19 cellular contexts compared by ENCODE assay signal in genomic region chr7:74220229-74220628, GRCh38. TPM values are rescaled to one million over a fixed set of nuclear protein-coding genes. Genes with fewer than 3 reads are reported as not detected.
DNase-seq lines count a peak whose midpoint lies in the region; ATAC-seq, FAIRE-seq and TF ChIP-seq lines count a peak whose summit lies in the region.
"Had no signal": no experiment of that assay in that cellular context is flagged by ENCODE, and none has a peak within 500 bp of the region (broad histone marks: within the 10 kb centered on the region; RNA-seq: fewer than 3 reads in every experiment).

No MANE protein-coding gene starts in this region.

- dilution Hi-C loops in mammary epithelial cell (cut with HindIII; ENCODE audit: low sequenced_read_pairs), result no loop called here

- no peaks in the 10 kb centered on the region for H3K9me1 ChIP-seq in K562 (ENCODE audit: control insufficient read depth, insufficient read depth, low read length)

- CTCF ChIA-PET in K562 (lab: Yijun Ruan, JAX; ENCODE audit: low intra/inter-chr PET ratio), result no interaction called here
- CTCF ChIA-PET in mammary epithelial cell (lab: Charles Lee; ENCODE audit: low non-redundant PET), result interaction anchor here (0.5 kb wide), 1 partner anchor 14 kb away, joined by 3 read pairs; no protein-coding TSS in a partner anchor
- CTCF ChIA-PET in A673 (lab: Charles Lee), result interaction anchor here (0.6 kb wide), 1 partner anchor 89 kb away, joined by 4 read pairs; no protein-coding TSS in a partner anchor

- no peaks in the 10 kb centered on the region for H3K27me3 ChIP-seq in heart left ventricle
- no peaks in the 10 kb centered on the region for H3K27me3 ChIP-seq in Karpas-422 (ENCODE audit: low read length)
- H3K27me3 ChIP-seq in K562 (ENCODE audit: control insufficient read depth in 2 of 2, insufficient read depth in 2 of 2, low read length in 2 of 2), result no peaks in the 10 kb centered on the region
- no peaks in the 10 kb centered on the region for H3K27me3 ChIP-seq in mammary epithelial cell (ENCODE audit: insufficient read depth, low read length)
- H3K27me3 ChIP-seq in smooth muscle cell (ENCODE audit: low read depth), result no peaks in the 10 kb centered on the region
- H3K27me3 ChIP-seq in Peyer's patch, result no peaks in the 10 kb centered on the region
- no peaks in the 10 kb centered on the region for H3K27me3 ChIP-seq in A673 (replicated peaks; ENCODE audit: insufficient read depth, low read depth, low read length, poor library complexity)
- H3K27me3 ChIP-seq: MG63 had no signal

- no peak for TF ChIP-seq EP300 in K562 (IDR thresholded peaks at IDR 0.05; ENCODE audit: low read length)

- no peak for TF ChIP-seq CTCF in heart left ventricle (IDR thresholded peaks at IDR 0.05)
- no peak for TF ChIP-seq CTCF in K562 (IDR thresholded peaks at IDR 0.05 in 2 of 3, conservative IDR thresholded peaks at IDR 0.05 in 1 of 3; ENCODE audit: insufficient read depth in 2 of 3, low read depth in 1 of 3, low read length in 3 of 3)
- TF ChIP-seq CTCF in mammary epithelial cell (conservative IDR thresholded peaks at IDR 0.05 in 1 of 2, IDR thresholded peaks at IDR 0.05 in 1 of 2; ENCODE audit: extremely low read depth in 1 of 2, insufficient read depth in 1 of 2, low read depth in 1 of 2, low read length in 2 of 2), result no peak
- TF ChIP-seq CTCF in smooth muscle cell (IDR thresholded peaks at IDR 0.05; ENCODE audit: borderline replicate concordance, insufficient read depth, poor library complexity, severe bottlenecking), result no peak
- no peak for TF ChIP-seq CTCF in Peyer's patch (IDR thresholded peaks at IDR 0.05)
- TF ChIP-seq CTCF in A673 (conservative IDR thresholded peaks at IDR 0.05; ENCODE audit: low read depth, low read length), result no peak

- DNase-seq in Right ventricle myocardium inferior (ENCODE audit: missing footprints), result peak; percentile 16
- no peak for DNase-seq in heart left ventricle
- no peak for DNase-seq in Karpas-422
- DNase-seq in K562 (ENCODE audit: extremely low read depth in 1 of 4, low spot score in 3 of 4), result no peak
- no peak for DNase-seq in mammary epithelial cell
- DNase-seq in smooth muscle cell (lab: John Stamatoyannopoulos, UW; ENCODE audit: unreplicated experiment), result no peak
- DNase-seq in Peyer's patch, result no peak
- no peak for DNase-seq in A673 (ENCODE audit: low spot score)
- DNase-seq: activated CD4-positive, alpha-beta T cell treated with anti-CD3 and anti-CD28 coated beads, Interleukin-2, amount 50 U/mL, for 1 hour; CD8-positive, alpha-beta T cell; central memory CD4-positive, alpha-beta T cell; MG63; naive thymus-derived CD8-positive, alpha-beta T cell; NCI-H1694; RPMI8226; T-cell had no signal

- H4K20me1 ChIP-seq in Karpas-422 (ENCODE audit: insufficient read depth, low read depth, low read length), result no peaks in the 10 kb centered on the region
- H4K20me1 ChIP-seq in K562 (replicated peaks; ENCODE audit: control insufficient read depth, insufficient read depth, low read length), result no peaks in the 10 kb centered on the region; the same call in 1 of the 2 replicates
- H4K20me1 ChIP-seq in mammary epithelial cell (ENCODE audit: insufficient read depth, low read length), result no peaks in the 10 kb centered on the region
- no peaks in the 10 kb centered on the region for H4K20me1 ChIP-seq in smooth muscle cell (ENCODE audit: low read depth)

- H3K27ac ChIP-seq in heart left ventricle, result no peak overlapping the region
- H3K27ac ChIP-seq in Karpas-422 (ENCODE audit: low read length), result peak overlapping the region; percentile 65; the same call in 1 of the 2 replicates
- no peak overlapping the region for H3K27ac ChIP-seq in K562 (ENCODE audit: extremely low read depth, low read depth, low read length)
- H3K27ac ChIP-seq in mammary epithelial cell (ENCODE audit: insufficient read depth, low read depth, low read length), result no peak overlapping the region
- H3K27ac ChIP-seq in smooth muscle cell (ENCODE audit: low read depth), result no peak overlapping the region
- no peak overlapping the region for H3K27ac ChIP-seq in Peyer's patch
- no peak overlapping the region for H3K27ac ChIP-seq in A673 (ENCODE audit: low read depth, low read length, poor library complexity, severe bottlenecking)

- no peaks in the 10 kb centered on the region for H3K9me2 ChIP-seq in Karpas-422 (replicated peaks; ENCODE audit: insufficient read depth, low read length)

- BruUV-seq in K562 (replicated peaks; lab: Mats Ljungman, UMichigan), result no TSS peak
- no TSS peak for BruUV-seq in mammary epithelial cell (replicated peaks; lab: Mats Ljungman, UMichigan)
- no TSS peak for BruUV-seq in A673 (replicated peaks; lab: Mats Ljungman, UMichigan)

- TF ChIP-seq POLR2A in heart left ventricle (IDR thresholded peaks at IDR 0.05) (no peak), K562 (conservative IDR thresholded peaks at IDR 0.05) (no peak), Peyer's patch (IDR thresholded peaks at IDR 0.05) (no peak)

- H3F3A ChIP-seq in smooth muscle cell (ENCODE audit: low read depth), result no peaks in the 10 kb centered on the region

- H3K79me2 ChIP-seq in Karpas-422 (ENCODE audit: low read length) (no peaks in the 10 kb centered on the region), K562 (ENCODE audit: control insufficient read depth, insufficient read depth, low read length) (no peaks in the 10 kb centered on the region), mammary epithelial cell (ENCODE audit: insufficient read depth, low read length) (no peaks in the 10 kb centered on the region), smooth muscle cell (ENCODE audit: low read depth) (no peaks in the 10 kb centered on the region)

- H3K9ac ChIP-seq in Karpas-422 (ENCODE audit: low read length) (peak overlapping the region; percentile 26; the same call in 1 of the 2 replicates), K562 (ENCODE audit: insufficient read depth in 1 of 2, low read depth in 2 of 2, low read length in 2 of 2) (no peak overlapping the region; a peak in 1 of 4 replicates), mammary epithelial cell (ENCODE audit: insufficient read depth, low read length) (no peak overlapping the region), smooth muscle cell (ENCODE audit: low read depth) (no peak overlapping the region)

- H3K36me3 ChIP-seq in heart left ventricle (peaks cover 0 to 23% (median 0%) of the 10 kb centered on the region in 9 donors), Karpas-422 (ENCODE audit: insufficient read depth, low read length) (no peaks in the 10 kb centered on the region; the same call in 1 of the 2 replicates), K562 (ENCODE audit: control insufficient read depth, insufficient read depth, low read length) (peaks cover 8% of the 10 kb centered on the region; the same call in 1 of the 3 replicates), mammary epithelial cell (ENCODE audit: insufficient read depth, low read length) (no peaks in the 10 kb centered on the region), smooth muscle cell (ENCODE audit: low read depth) (no peaks in the 10 kb centered on the region), Peyer's patch (no peaks in the 10 kb centered on the region), A673 (ENCODE audit: insufficient read depth, low read length, poor library complexity, severe bottlenecking) (no peaks in the 10 kb centered on the region)
- H3K36me3 ChIP-seq: MG63 had no signal

- no peak overlapping the region for H3K4me2 ChIP-seq in Karpas-422 (ENCODE audit: low read depth, low read length, poor library complexity, severe bottlenecking)
- H3K4me2 ChIP-seq in K562 (ENCODE audit: insufficient read depth, low read length), result no peak overlapping the region
- H3K4me2 ChIP-seq in mammary epithelial cell (ENCODE audit: insufficient read depth, low read depth, low read length), result no peak overlapping the region
- no peak overlapping the region for H3K4me2 ChIP-seq in smooth muscle cell

- 78 to 100% (median 81%) methylated on average over 2 to 9 of the region's 9 CpGs for WGBS in heart left ventricle, 4 donors
- 55% methylated on average over 9 of the region's 9 CpGs for WGBS in K562 (ENCODE audit: insufficient coverage, low coverage, missing lambda C conversion rate)
- 92% methylated on average over 7 of the region's 9 CpGs for WGBS in mammary epithelial cell (ENCODE audit: low coverage, missing lambda C conversion rate)
- 92% methylated on average over 9 of the region's 9 CpGs for WGBS in smooth muscle cell (ENCODE audit: low lambda C conversion rate)

- TF ChIP-seq RAD21 in K562 (CRISPR knock-in tag; conservative IDR thresholded peaks at IDR 0.05 in 1 of 2, IDR thresholded peaks at IDR 0.05 in 1 of 2), result no peak

- H2AFZ ChIP-seq in Karpas-422 (ENCODE audit: low read length) (no peak overlapping the region), K562 (ENCODE audit: low read depth, low read length) (no peak overlapping the region), mammary epithelial cell (ENCODE audit: low read depth, low read length) (no peak overlapping the region), smooth muscle cell (ENCODE audit: low read depth) (no peak overlapping the region)

- ATAC-seq in Right ventricle myocardium inferior (no peak), heart left ventricle (no peak), K562 (peak; percentile 35)
- ATAC-seq: CD8-positive, alpha-beta T cell; naive thymus-derived CD8-positive, alpha-beta T cell; T-cell had no signal

- H3K4me3 ChIP-seq in heart left ventricle (no peak overlapping the region), Karpas-422 (ENCODE audit: low read length) (no peak overlapping the region), K562 (no peak overlapping the region), mammary epithelial cell (replicated peaks in 1 of 3; ENCODE audit: insufficient read depth in 1 of 3, low read depth in 2 of 3, low read length in 3 of 3) (no peak overlapping the region), smooth muscle cell (no peak overlapping the region), Peyer's patch (no peak overlapping the region), A673 (ENCODE audit: low read depth, low read length, poor library complexity, severe bottlenecking) (no peak overlapping the region)
- H3K4me3 ChIP-seq: MG63 had no signal

- FAIRE-seq in K562 (lab: Jason Lieb, UNC), result no peak
- FAIRE-seq: frontal cortex, keratinocyte, urothelium cell line had no signal

- in situ Hi-C loops in K562 (cut with MboI), result no loop called here
- in situ Hi-C loops in mammary epithelial cell (cut with MboI; ENCODE audit: low sequenced_read_pairs in 2 of 2), result no loop called here

- intact Hi-C loops in Right ventricle myocardium inferior (cut with DNase I) (no loop called here), heart left ventricle (cut with DNase I) (loop anchor here in 1 of 10 donors (10.0 kb wide), 1 partner anchor 85 kb away; no protein-coding TSS in a partner anchor), K562 (cut with micrococcal nuclease) (no loop called here), mammary epithelial cell (cut with micrococcal nuclease) (no loop called here), A673 (cut with micrococcal nuclease; ENCODE audit: unreplicated experiment) (no loop called here)

- H3K9me3 ChIP-seq in heart left ventricle (peaks cover 0 to 4% (median 0%) of the 10 kb centered on the region in 12 donors), Karpas-422 (ENCODE audit: low read length) (no peaks in the 10 kb centered on the region), K562 (replicated peaks; ENCODE audit: control insufficient read depth, insufficient read depth, low read depth, low read length) (no peaks in the 10 kb centered on the region), mammary epithelial cell (replicated peaks; ENCODE audit: insufficient read depth, low read length) (no peaks in the 10 kb centered on the region), smooth muscle cell (replicated peaks; ENCODE audit: low read depth) (no peaks in the 10 kb centered on the region), Peyer's patch (no peaks in the 10 kb centered on the region), A673 (ENCODE audit: low read depth, low read length, poor library complexity, severe bottlenecking) (no peaks in the 10 kb centered on the region)
- H3K9me3 ChIP-seq: MG63 had no signal

- H3K4me1 ChIP-seq in heart left ventricle (peaks cover 0 to 32% (median 0%) of the 10 kb centered on the region in 12 donors), Karpas-422 (ENCODE audit: low read length) (peaks cover 51% of the 10 kb centered on the region), K562 (replicated peaks in 1 of 2; ENCODE audit: control insufficient read depth in 2 of 2, insufficient read depth in 2 of 2, low read length in 2 of 2) (peaks cover 0 to 30% of the 10 kb centered on the region in 2 experiments; a peak in 3 of 5 replicates), mammary epithelial cell (ENCODE audit: insufficient read depth, low read length) (no peaks in the 10 kb centered on the region), smooth muscle cell (ENCODE audit: low read depth) (no peaks in the 10 kb centered on the region), Peyer's patch (peaks cover 0 to 26% (median 4%) of the 10 kb centered on the region in 4 donors), A673 (ENCODE audit: insufficient read depth, low read length, poor library complexity, severe bottlenecking) (no peaks in the 10 kb centered on the region)

- POLR2A ChIA-PET in K562 (lab: Yijun Ruan, JAX) (interaction anchor here (1.4 kb wide), 1 partner anchor 38 kb away, joined by 3 read pairs; no protein-coding TSS in a partner anchor), A673 (lab: Charles Lee; ENCODE audit: low non-redundant PET) (no interaction called here)

RNA-seq across cellular contexts. Expression of gene LAT2, which starts 10.4 kb away (rescaled TPM):
- total RNA-seq in Right ventricle myocardium inferior (3.4 TPM), heart left ventricle (10 to 100 TPM in 1 of 9 donors, 1 to 10 TPM in 8; 1.0 to 20.8 (median 1.5) TPM), K562 (2014; rRNA removed) (0.29 and 0.45 TPM in 2 replicates), K562 (2014; rRNA removed; fragmentation: Illumina TruSeq; extraction: Trizol) (0.15 TPM in 1 of 2 replicates, not detected in the other), K562 (2015; rRNA removed; fragmentation: Illumina TruSeq; extraction: Trizol) (0.11 and 0.23 TPM in 2 replicates), K562 (2021) (0.29 and 0.58 TPM in 2 replicates), mammary epithelial cell (1 to 10 TPM in 1 of 2 donors, under 1 TPM in 1; 0.17 to 1.6 TPM), smooth muscle cell (0.54 TPM in 1 of 2 replicates, not detected in the other), Peyer's patch (10 to 100 TPM in 1 of 4 donors, 1 to 10 TPM in 3; 1.1 to 16.5 (median 4.8) TPM), A673 (2021) (0.28 and 0.58 TPM in 2 replicates)
- polyA plus RNA-seq in heart left ventricle (1 to 10 TPM; 1.7 to 2.9 TPM), K562 (2011; rRNA removed) (0.24 and 0.65 TPM in 2 replicates), K562 (2014; fragmentation: Illumina TruSeq; extraction: Trizol) (0.40 and 0.47 TPM in 2 replicates), K562 (2014; fragmentation: Nextera tagmentation; extraction: Ambion mirVana) (under 1 TPM; 0.24 to 0.25 TPM), K562 (2014; rRNA removed) (0.24 and 0.78 TPM in 2 replicates), mammary epithelial cell (1.2 TPM), smooth muscle cell (0.39 TPM in 1 of 2 replicates, not detected in the other)
- 2.3 and 10.5 TPM in 2 replicates for total RNA-seq in Karpas-422 (2014; rRNA removed; shearing (Covaris generic); ENCODE audit: low replicate concordance)
- total RNA-seq in K562 (2011; cell fraction: chromatin; rRNA removed; ENCODE audit: low replicate concordance), result 1.1 and 2.4 TPM in 2 replicates
- 0.39 and 1.8 TPM in 2 replicates for total RNA-seq in K562 (2011; cell fraction: nucleolus; rRNA removed)
- total RNA-seq in K562 (2011; cell fraction: nucleoplasm; rRNA removed), result 1.1 and 1.5 TPM in 2 replicates
- polyA plus RNA-seq in K562 (2011; cell fraction: cytosol; rRNA removed), result 0.19 and 0.57 TPM in 2 replicates
- polyA plus RNA-seq in K562 (2011; cell fraction: nucleus; rRNA removed), result 0.18 and 0.64 TPM in 2 replicates
- polyA plus RNA-seq in K562 (2012), result 0.68 and 0.76 TPM in 2 replicates
- 0.53 TPM in 1 of 2 replicates, not detected in the other for polyA minus RNA-seq in K562 (2011; rRNA and poly(A)+ RNA removed)
- polyA minus RNA-seq in K562 (2011; cell fraction: cytosol; rRNA and poly(A)+ RNA removed), result not detected in 2 replicates
- 0.54 TPM in 1 of 2 replicates, not detected in the other for polyA minus RNA-seq in K562 (2011; cell fraction: nucleus; rRNA and poly(A)+ RNA removed)
- not detected for polyA minus RNA-seq in mammary epithelial cell

RNA-seq across cellular contexts. Expression of gene RFC2, which starts 34.0 kb away (rescaled TPM):
- total RNA-seq in Right ventricle myocardium inferior, result 12.4 TPM
- 10 to 100 TPM in 6 of 9 donors, 1 to 10 TPM in 3; 7.8 to 20.9 (median 12.2) TPM for total RNA-seq in heart left ventricle
- polyA plus RNA-seq in heart left ventricle, result 10 to 100 TPM in 1 of 2 donors, 1 to 10 TPM in 1; 9.8 to 21.8 TPM
- 18.9 and 27.3 TPM in 2 replicates for total RNA-seq in Karpas-422 (2014; rRNA removed; shearing (Covaris generic); ENCODE audit: low replicate concordance)
- total RNA-seq in K562 (2011; cell fraction: chromatin; rRNA removed; ENCODE audit: low replicate concordance), result 39.7 and 82.7 TPM in 2 replicates
- 54.0 and 64.9 TPM in 2 replicates for total RNA-seq in K562 (2011; cell fraction: nucleolus; rRNA removed)
- total RNA-seq in K562 (2011; cell fraction: nucleoplasm; rRNA removed), result 37.6 and 46.7 TPM in 2 replicates
- total RNA-seq in K562 (2014; rRNA removed), result 93.6 and 123 TPM in 2 replicates
- 96.6 and 99.8 TPM in 2 replicates for total RNA-seq in K562 (2014; rRNA removed; fragmentation: Illumina TruSeq; extraction: Trizol)
- 122 and 126 TPM in 2 replicates for total RNA-seq in K562 (2015; rRNA removed; fragmentation: Illumina TruSeq; extraction: Trizol)
- 102 and 104 TPM in 2 replicates for total RNA-seq in K562 (2021)
- 78.2 and 109 TPM in 2 replicates for polyA plus RNA-seq in K562 (2011; rRNA removed)
- polyA plus RNA-seq in K562 (2011; cell fraction: cytosol; rRNA removed), result 62.5 and 86.6 TPM in 2 replicates
- 21.3 and 32.9 TPM in 2 replicates for polyA plus RNA-seq in K562 (2011; cell fraction: nucleus; rRNA removed)
- polyA plus RNA-seq in K562 (2012), result 86.3 and 99.6 TPM in 2 replicates
- 156 and 161 TPM in 2 replicates for polyA plus RNA-seq in K562 (2014; fragmentation: Illumina TruSeq; extraction: Trizol)
- polyA plus RNA-seq in K562 (2014; fragmentation: Nextera tagmentation; extraction: Ambion mirVana), result 10 to 100 TPM; 32.5 to 55.6 TPM
- 112 and 124 TPM in 2 replicates for polyA plus RNA-seq in K562 (2014; rRNA removed)
- polyA minus RNA-seq in K562 (2011; rRNA and poly(A)+ RNA removed), result 85.5 and 125 TPM in 2 replicates
- 72.1 and 79.1 TPM in 2 replicates for polyA minus RNA-seq in K562 (2011; cell fraction: cytosol; rRNA and poly(A)+ RNA removed)
- polyA minus RNA-seq in K562 (2011; cell fraction: nucleus; rRNA and poly(A)+ RNA removed), result 22.2 and 22.7 TPM in 2 replicates
- 10 to 100 TPM; 15.0 to 43.9 TPM for total RNA-seq in mammary epithelial cell
- polyA plus RNA-seq in mammary epithelial cell, result 50.2 TPM
- polyA minus RNA-seq in mammary epithelial cell, result 36.8 TPM
- total RNA-seq in smooth muscle cell, result 12.9 and 29.4 TPM in 2 replicates
- polyA plus RNA-seq in smooth muscle cell, result 20.5 and 28.9 TPM in 2 replicates
- total RNA-seq in Peyer's patch, result 10 to 100 TPM in 1 of 4 donors, 1 to 10 TPM in 3; 5.8 to 23.1 (median 7.3) TPM
- 113 and 125 TPM in 2 replicates for total RNA-seq in A673 (2021)

RNA-seq across cellular contexts. Expression of gene EIF4H, which starts 46.1 kb away (rescaled TPM):
- total RNA-seq in Right ventricle myocardium inferior (172 TPM), heart left ventricle (100 to 1,000 TPM; 166 to 216 (median 196) TPM), K562 (2014; rRNA removed) (315 and 338 TPM in 2 replicates), K562 (2014; rRNA removed; fragmentation: Illumina TruSeq; extraction: Trizol) (262 and 319 TPM in 2 replicates), K562 (2015; rRNA removed; fragmentation: Illumina TruSeq; extraction: Trizol) (350 and 354 TPM in 2 replicates), K562 (2021) (408 and 416 TPM in 2 replicates), mammary epithelial cell (100 to 1,000 TPM; 252 to 365 TPM), smooth muscle cell (168 and 198 TPM in 2 replicates), Peyer's patch (100 to 1,000 TPM; 131 to 172 (median 149) TPM), A673 (2021) (432 and 453 TPM in 2 replicates)
- polyA plus RNA-seq in heart left ventricle (100 to 1,000 TPM in 1 of 2 donors, 10 to 100 TPM in 1; 89.0 to 255 TPM), K562 (2011; rRNA removed) (346 and 435 TPM in 2 replicates), K562 (2014; fragmentation: Illumina TruSeq; extraction: Trizol) (319 and 334 TPM in 2 replicates), K562 (2014; fragmentation: Nextera tagmentation; extraction: Ambion mirVana) (10 to 100 TPM; 11.0 to 15.9 TPM), K562 (2014; rRNA removed) (369 and 425 TPM in 2 replicates), mammary epithelial cell (300 TPM), smooth muscle cell (222 and 241 TPM in 2 replicates)
- 200 and 286 TPM in 2 replicates for total RNA-seq in Karpas-422 (2014; rRNA removed; shearing (Covaris generic); ENCODE audit: low replicate concordance)
- 135 and 180 TPM in 2 replicates for total RNA-seq in K562 (2011; cell fraction: chromatin; rRNA removed; ENCODE audit: low replicate concordance)
- 102 and 103 TPM in 2 replicates for total RNA-seq in K562 (2011; cell fraction: nucleolus; rRNA removed)
- total RNA-seq in K562 (2011; cell fraction: nucleoplasm; rRNA removed), result 156 and 188 TPM in 2 replicates
- 391 and 403 TPM in 2 replicates for polyA plus RNA-seq in K562 (2011; cell fraction: cytosol; rRNA removed)
- polyA plus RNA-seq in K562 (2011; cell fraction: nucleus; rRNA removed), result 160 and 185 TPM in 2 replicates
- 372 and 407 TPM in 2 replicates for polyA plus RNA-seq in K562 (2012)
- 295 and 304 TPM in 2 replicates for polyA minus RNA-seq in K562 (2011; rRNA and poly(A)+ RNA removed)
- 159 and 193 TPM in 2 replicates for polyA minus RNA-seq in K562 (2011; cell fraction: cytosol; rRNA and poly(A)+ RNA removed)
- 95.7 and 151 TPM in 2 replicates for polyA minus RNA-seq in K562 (2011; cell fraction: nucleus; rRNA and poly(A)+ RNA removed)
- 345 TPM for polyA minus RNA-seq in mammary epithelial cell
